Comparison of ENCODE assay signal across 35 cellular contexts in the genomic region with DNA sequence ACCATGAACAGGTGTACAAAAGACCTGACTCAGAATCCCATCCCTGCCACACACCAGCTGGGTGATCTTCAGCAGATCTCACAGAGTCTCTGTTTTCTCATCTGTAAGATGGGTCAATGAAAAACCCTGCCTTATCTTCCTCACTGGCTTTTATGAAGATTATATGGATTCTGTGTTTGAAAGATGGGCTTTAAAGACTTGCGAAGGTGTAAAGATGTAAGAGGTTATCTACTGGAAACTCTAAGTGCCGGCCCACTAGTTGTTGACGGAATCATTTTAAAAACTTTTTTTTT. TPM values are rescaled to one million over a fixed set of nuclear protein-coding genes. Genes with fewer than 3 reads are reported as not detected.
"Had no signal": no experiment of that assay in that cellular context is flagged by ENCODE, and none has a peak within 500 bp of the region (broad histone marks: within the 10 kb centered on the region; RNA-seq: fewer than 3 reads in every experiment).

No MANE protein-coding gene starts in this region.

- H3K9ac ChIP-seq: parathyroid adenoma had no signal

- H3K27ac Mint-ChIP-seq: naive thymus-derived CD8-positive, alpha-beta T cell; natural killer cell treated with Interleukin-12 subunit alpha and Interleukin-12 subunit beta and Interleukin-15 and Interleukin-18, amount 100 ng/mL, for 72 hours; nephron progenitor cell; progenitor cell of endocrine pancreas; stimulated activated naive B cell treated with anti-CD40 and anti-IgM and Interleukin-4, amounts not matched to agents 10 μg/mL and 1 μg/mL and 100 μg/mL, for 72 hours; stimulated activated naive CD8-positive, alpha-beta T cell treated with anti-CD3 and anti-CD28 coated beads, Interleukin-15, Interleukin-2, amounts not matched to agents 100 ng/mL and 50 ng/mL, for 24 hours had no signal

- H3K9me3 ChIP-seq: ovary, psoas muscle, spleen, stomach, thoracic aorta, thyroid gland, tibial nerve, upper lobe of left lung, vagina had no signal

- H3K4me2 ChIP-seq: smooth muscle cell had no signal

- ATAC-seq: naive thymus-derived CD8-positive, alpha-beta T cell; natural killer cell treated with Interleukin-12 subunit alpha and Interleukin-12 subunit beta and Interleukin-15 and Interleukin-18, amount 100 ng/mL, for 72 hours; psoas muscle; right cardiac atrium; sciatic nerve; stimulated activated naive B cell treated with anti-CD40 and anti-IgM and Interleukin-4, amounts not matched to agents 10 μg/mL and 1 μg/mL and 100 μg/mL, for 72 hours had no signal

- H3K9me3 Mint-ChIP-seq: naive thymus-derived CD8-positive, alpha-beta T cell; natural killer cell treated with Interleukin-12 subunit alpha and Interleukin-12 subunit beta and Interleukin-15 and Interleukin-18, amount 100 ng/mL, for 72 hours; nephron progenitor cell; neural crest cell; stimulated activated naive B cell treated with anti-CD40 and anti-IgM and Interleukin-4, amounts not matched to agents 10 μg/mL and 1 μg/mL and 100 μg/mL, for 72 hours; stimulated activated naive CD8-positive, alpha-beta T cell treated with anti-CD3 and anti-CD28 coated beads, Interleukin-15, Interleukin-2, amounts not matched to agents 100 ng/mL and 50 ng/mL, for 24 hours had no signal

- H2AFZ ChIP-seq: parathyroid adenoma had no signal

- H3K4me3 ChIP-seq: ovary, psoas muscle, skin epidermis, smooth muscle cell, spleen, stomach, thoracic aorta, thyroid gland, tibial nerve, upper lobe of left lung, vagina had no signal

- FAIRE-seq: urothelium cell line had no signal

- H3K36me3 Mint-ChIP-seq: naive thymus-derived CD8-positive, alpha-beta T cell; natural killer cell treated with Interleukin-12 subunit alpha and Interleukin-12 subunit beta and Interleukin-15 and Interleukin-18, amount 100 ng/mL, for 72 hours; stimulated activated naive B cell treated with anti-CD40 and anti-IgM and Interleukin-4, amounts not matched to agents 10 μg/mL and 1 μg/mL and 100 μg/mL, for 72 hours had no signal

- H3K4me3 Mint-ChIP-seq: naive thymus-derived CD8-positive, alpha-beta T cell; natural killer cell treated with Interleukin-12 subunit alpha and Interleukin-12 subunit beta and Interleukin-15 and Interleukin-18, amount 100 ng/mL, for 72 hours; neural crest cell; stimulated activated naive B cell treated with anti-CD40 and anti-IgM and Interleukin-4, amounts not matched to agents 10 μg/mL and 1 μg/mL and 100 μg/mL, for 72 hours; stimulated activated naive CD8-positive, alpha-beta T cell treated with anti-CD3 and anti-CD28 coated beads, Interleukin-15, Interleukin-2, amounts not matched to agents 100 ng/mL and 50 ng/mL, for 24 hours had no signal

- H3K27ac ChIP-seq: ovary, parathyroid adenoma, psoas muscle, skin epidermis, spleen, stomach, thoracic aorta, thyroid gland, tibial nerve, upper lobe of left lung, vagina had no signal

- H3K79me2 ChIP-seq: parathyroid adenoma had no signal

- H3K4me1 ChIP-seq: psoas muscle had no signal

- H3K36me3 ChIP-seq: ovary, spleen, stomach, thoracic aorta, thyroid gland, tibial nerve, upper lobe of left lung, vagina had no signal

- DNase-seq: naive thymus-derived CD8-positive, alpha-beta T cell; nephron progenitor cell; occipital lobe; ovary; spleen; stimulated activated CD4-positive, alpha-beta T cell treated with anti-CD3 and anti-CD28 coated beads, Interleukin-12 subunit alpha, Interleukin-12 subunit beta, amount 100 ng/mL, for 4 hours; stimulated activated CD4-positive, alpha-beta T cell treated with anti-CD3 and anti-CD28 coated beads, Interleukin-1b, Interleukin-23, amount 100 ng/mL, for 48 hours; stimulated activated CD4-positive, alpha-beta T cell treated with anti-CD3 and anti-CD28 coated beads, Interleukin-4, amount 100 ng/mL, for 1 hour; stimulated activated CD4-positive, alpha-beta T cell treated with anti-CD3 and anti-CD28 coated beads, Interleukin-4, amount 100 ng/mL, for 4 hours; stimulated activated CD8-positive, alpha-beta memory T cell treated with anti-CD3 and anti-CD28 coated beads, Interleukin-4, amount 100 ng/mL, for 48 hours; stimulated activated naive B cell treated with anti-CD40 and anti-IgM and Interleukin-4, amounts not matched to agents 10 μg/mL and 1 μg/mL and 100 μg/mL, for 72 hours; stimulated activated naive CD4-positive, alpha-beta T cell treated with Interleukin-2 at 50 U/mL for 16 hours; stomach; thyroid gland; trophoblast cell; upper lobe of left lung had no signal

- H3K27me3 ChIP-seq: ovary, vagina had no signal

RNA-seq across cellular contexts. Expression of a gene that starts 15.3 kb away (rescaled TPM):
- total RNA-seq: naive thymus-derived CD8-positive, alpha-beta T cell; natural killer cell treated with Interleukin-12 subunit alpha and Interleukin-12 subunit beta and Interleukin-15 and Interleukin-18, amount 100 ng/mL, for 72 hours; neural crest cell; occipital lobe; osteoblast; ovary; psoas muscle; renal cortical epithelial cell; right cardiac atrium; smooth muscle cell; spleen; stomach; subcutaneous adipose tissue; temporal lobe; thoracic aorta; thyroid gland; upper lobe of left lung; ureter; vagina had no signal
- polyA plus RNA-seq: naive thymus-derived CD8-positive, alpha-beta T cell; ovary; right cardiac atrium; spleen; stomach had no signal

RNA-seq across cellular contexts. Expression of a gene that starts 24.1 kb away (rescaled TPM):
- total RNA-seq: vagina had no signal

RNA-seq across cellular contexts. Expression of a gene that starts 34.7 kb away (rescaled TPM):
- total RNA-seq: naive thymus-derived CD8-positive, alpha-beta T cell; natural killer cell treated with Interleukin-12 subunit alpha and Interleukin-12 subunit beta and Interleukin-15 and Interleukin-18, amount 100 ng/mL, for 72 hours; progenitor cell of endocrine pancreas had no signal
- polyA plus RNA-seq: naive thymus-derived CD8-positive, alpha-beta T cell had no signal
